Comparison of ENCODE assay signal across 17 cellular contexts in the genomic region with DNA sequence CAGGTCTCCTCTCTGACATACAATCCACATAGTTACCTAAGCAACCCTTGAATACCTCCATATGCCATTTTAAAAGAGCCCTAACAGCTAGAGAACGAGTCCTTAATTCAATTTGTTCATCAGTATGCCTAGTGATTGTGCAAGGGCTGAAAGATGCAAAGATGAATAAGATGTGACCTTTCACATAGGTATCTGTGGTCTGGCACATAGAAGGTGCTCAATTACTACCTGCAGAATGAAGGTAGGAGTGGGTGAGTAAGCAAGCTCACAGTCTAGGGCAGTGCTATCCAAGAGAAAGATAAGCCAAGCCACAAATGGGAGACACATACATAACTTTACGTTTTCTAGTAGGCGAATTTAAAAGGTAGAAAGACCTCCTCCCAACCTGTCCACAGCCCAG.
A peak's percentile ranks its signal among the peaks of the same experiment; 100 is the strongest.
DNase-seq lines count a peak whose midpoint lies in the region; ATAC-seq and TF ChIP-seq lines count a peak whose summit lies in the region.
"Had no signal": no experiment of that assay in that cellular context is flagged by ENCODE, and none has a peak within 500 bp of the region (broad histone marks: within the 10 kb centered on the region; RNA-seq: fewer than 3 reads in every experiment).

No MANE protein-coding gene starts in this region.

- TF ChIP-seq POLR2A in breast epithelium (IDR thresholded peaks at IDR 0.05): no peak

- intact Hi-C loops in MCF 10A (cut with micrococcal nuclease) (no loop called here), breast epithelium (cut with DNase I; ENCODE audit: low total_unique reads) (no loop called here)
- intact Hi-C loops in CD4-positive, alpha-beta memory T cell (cut with micrococcal nuclease): no loop called here

- no peaks in the 10 kb centered on the region for H3K9me3 Mint-ChIP-seq in MCF 10A (ENCODE audit: unreplicated experiment)
- H3K9me3 Mint-ChIP-seq in activated T-helper 17 cell treated with anti-CD3 and anti-CD28 coated beads, Interleukin-2, amount 50 U/mL, for 72 hours: no peaks in the 10 kb centered on the region
- peaks cover 0 to 1% (median 0%) of the 10 kb centered on the region in 8 donors for H3K9me3 Mint-ChIP-seq in CD4-positive, alpha-beta memory T cell
- H3K9me3 Mint-ChIP-seq: CD8-positive, alpha-beta T cell; H9 had no signal

- CTCF ChIA-PET in MCF 10A (lab: Yijun Ruan, JAX): interaction anchor here (0.7 to 1.6 kb wide), 2 partner anchors 9 to 57 kb away, joined by 3 read pairs; no protein-coding TSS in a partner anchor
- CTCF ChIA-PET in CD4-positive, alpha-beta memory T cell (lab: Charles Lee; ENCODE audit: partially characterized antibody): interaction anchor here (1.0 kb wide), 1 partner anchor 9 kb away, joined by 3 read pairs; no protein-coding TSS in a partner anchor

- no peaks in the 10 kb centered on the region for H3K27me3 ChIP-seq in breast epithelium
- no peaks in the 10 kb centered on the region for H3K27me3 ChIP-seq in foreskin keratinocyte
- no peaks in the 10 kb centered on the region for H3K27me3 ChIP-seq in CD4-positive, alpha-beta memory T cell (ENCODE audit: insufficient read depth, low read length)
- H3K27me3 ChIP-seq: BE2C had no signal

- H3K4me3 Mint-ChIP-seq in MCF 10A (ENCODE audit: unreplicated experiment): no peak overlapping the region
- H3K4me3 Mint-ChIP-seq in activated T-helper 17 cell treated with anti-CD3 and anti-CD28 coated beads, Interleukin-2, amount 50 U/mL, for 72 hours: no peak overlapping the region
- no peak overlapping the region for H3K4me3 Mint-ChIP-seq in CD4-positive, alpha-beta memory T cell
- H3K4me3 Mint-ChIP-seq: CD8-positive, alpha-beta T cell; H9 had no signal

- H3K4me1 Mint-ChIP-seq in MCF 10A (ENCODE audit: insufficient read depth, unreplicated experiment): peaks cover 13% of the 10 kb centered on the region
- H3K4me1 Mint-ChIP-seq in activated T-helper 17 cell treated with anti-CD3 and anti-CD28 coated beads, Interleukin-2, amount 50 U/mL, for 72 hours: no peaks in the 10 kb centered on the region
- no peaks in the 10 kb centered on the region for H3K4me1 Mint-ChIP-seq in CD4-positive, alpha-beta memory T cell

- peak; percentile 61 for DNase-seq in MCF 10A (ENCODE audit: unreplicated experiment)
- no peak for DNase-seq in breast epithelium (ENCODE audit: low spot score in 2 of 2)
- peak; percentile 59 to 76 for DNase-seq in foreskin keratinocyte
- DNase-seq in CD4-positive, alpha-beta memory T cell: no peak
- DNase-seq: BE2C; CD8-positive, alpha-beta T cell; COR-L47; DMS153; DMS79 treated with DMSO at 0.1 percent for 48 hours; EL; GOT3; H9 had no signal

- H3K27me3 Mint-ChIP-seq in MCF 10A (ENCODE audit: insufficient read depth, unreplicated experiment): no peaks in the 10 kb centered on the region
- peaks cover 9% of the 10 kb centered on the region for H3K27me3 Mint-ChIP-seq in activated T-helper 17 cell treated with anti-CD3 and anti-CD28 coated beads, Interleukin-2, amount 50 U/mL, for 72 hours
- H3K27me3 Mint-ChIP-seq in CD4-positive, alpha-beta memory T cell: peaks cover 5 to 9% of the 10 kb centered on the region in 2 donors

- no peaks in the 10 kb centered on the region for H3K36me3 ChIP-seq in breast epithelium
- H3K36me3 ChIP-seq in CD4-positive, alpha-beta memory T cell (ENCODE audit: insufficient read depth, low read length): no peaks in the 10 kb centered on the region
- H3K36me3 ChIP-seq: BE2C had no signal

- H3K36me3 Mint-ChIP-seq in MCF 10A (ENCODE audit: insufficient read depth, unreplicated experiment): peaks cover 43% of the 10 kb centered on the region
- H3K36me3 Mint-ChIP-seq in activated T-helper 17 cell treated with anti-CD3 and anti-CD28 coated beads, Interleukin-2, amount 50 U/mL, for 72 hours (ENCODE audit: low read depth): no peaks in the 10 kb centered on the region
- H3K36me3 Mint-ChIP-seq in CD4-positive, alpha-beta memory T cell: no peaks in the 10 kb centered on the region
- H3K36me3 Mint-ChIP-seq: CD8-positive, alpha-beta T cell had no signal

- H3K4me3 ChIP-seq in breast epithelium: no peak overlapping the region
- H3K4me3 ChIP-seq in CD4-positive, alpha-beta memory T cell (ENCODE audit: low read length in 2 of 2): no peak overlapping the region
- H3K4me3 ChIP-seq: A549 had no signal

- no TSS peak for BruUV-seq in MCF 10A (replicated peaks; lab: Mats Ljungman, UMichigan)

- H3K27ac ChIP-seq in breast epithelium (no peak overlapping the region), foreskin keratinocyte (no peak overlapping the region)
- H3K27ac ChIP-seq in CD4-positive, alpha-beta memory T cell (ENCODE audit: low read depth, low read length): no peak overlapping the region
- H3K27ac ChIP-seq: A549, C4-2B had no signal

- TF ChIP-seq CTCF in MCF 10A (IDR thresholded peaks at IDR 0.05; ENCODE audit: unreplicated experiment) (no peak), breast epithelium (IDR thresholded peaks at IDR 0.05) (no peak), foreskin keratinocyte (conservative IDR thresholded peaks at IDR 0.05) (no peak)

- H3K27ac Mint-ChIP-seq in MCF 10A (ENCODE audit: low read depth, unreplicated experiment): peak overlapping the region; percentile 9
- no peak overlapping the region for H3K27ac Mint-ChIP-seq in activated T-helper 17 cell treated with anti-CD3 and anti-CD28 coated beads, Interleukin-2, amount 50 U/mL, for 72 hours
- no peak overlapping the region for H3K27ac Mint-ChIP-seq in CD4-positive, alpha-beta memory T cell
- H3K27ac Mint-ChIP-seq: CD8-positive, alpha-beta T cell; H9 had no signal

- POLR2A ChIA-PET in MCF 10A (lab: Yijun Ruan, JAX): interaction anchor here (0.6 kb wide), 1 partner anchor 609 kb away, joined by 3 read pairs; no protein-coding TSS in a partner anchor
- POLR2A ChIA-PET in CD4-positive, alpha-beta memory T cell (lab: Charles Lee; ENCODE audit: partially characterized antibody): no interaction called here

- H3K4me1 ChIP-seq in breast epithelium: no peaks in the 10 kb centered on the region
- H3K4me1 ChIP-seq in foreskin keratinocyte: peaks cover 2% of the 10 kb centered on the region
- H3K4me1 ChIP-seq in CD4-positive, alpha-beta memory T cell (ENCODE audit: insufficient read depth, low read length): no peaks in the 10 kb centered on the region
- H3K4me1 ChIP-seq: A549, BE2C had no signal

- H3K9me3 ChIP-seq in breast epithelium: no peaks in the 10 kb centered on the region
- no peaks in the 10 kb centered on the region for H3K9me3 ChIP-seq in CD4-positive, alpha-beta memory T cell (ENCODE audit: control insufficient read depth in 1 of 2, low read length in 2 of 2)
- H3K9me3 ChIP-seq: A549, BE2C had no signal

- ATAC-seq in activated T-helper 17 cell treated with anti-CD3 and anti-CD28 coated beads, Interleukin-2, amount 50 U/mL, for 72 hours (replicated peaks): peak; percentile 34
- ATAC-seq in foreskin keratinocyte (peak; percentile 72), HG02870 (IDR thresholded peaks at IDR 0.05; ENCODE audit: unreplicated experiment) (no peak), GM18873 (IDR thresholded peaks at IDR 0.05; ENCODE audit: low FRiP score, unreplicated experiment) (no peak)
- ATAC-seq: A549; CD8-positive, alpha-beta T cell had no signal

Comparison
In these comparisons a context has a peak if more than half of its experiments do, and no peak if none do; other contexts are left out.
1. DNase-seq: peak in MCF 10A (single experiment) and foreskin keratinocyte (2 of 2); none in breast epithelium (0 of 2) and CD4-positive, alpha-beta memory T cell (0 of 5).
2. ATAC-seq: peak in activated T-helper 17 cell treated with anti-CD3 and anti-CD28 coated beads, Interleukin-2, amount 50 U/mL, for 72 hours (single experiment) and foreskin keratinocyte (single experiment); none in HG02870 (single experiment) and GM18873 (single experiment).